Comparison of ENCODE assay signal across 1 cellular context in genomic region chr6:33161354-33162320, GRCh38.
TF ChIP-seq lines count a peak whose summit lies in the region.

No MANE protein-coding gene starts in this region.

TF ChIP-seq in GM12878, 131 proteins besides CTCF, POLR2A, EP300 and RAD21 (continued from another document):
- TF ChIP-seq IRF5 (IDR thresholded peaks at IDR 0.05; ENCODE audit: borderline replicate concordance), result no peak
- TF ChIP-seq E4F1 (IDR thresholded peaks at IDR 0.05; ENCODE audit: borderline replicate concordance, partially characterized antibody), result no peak
- TF ChIP-seq, protein P1, sequence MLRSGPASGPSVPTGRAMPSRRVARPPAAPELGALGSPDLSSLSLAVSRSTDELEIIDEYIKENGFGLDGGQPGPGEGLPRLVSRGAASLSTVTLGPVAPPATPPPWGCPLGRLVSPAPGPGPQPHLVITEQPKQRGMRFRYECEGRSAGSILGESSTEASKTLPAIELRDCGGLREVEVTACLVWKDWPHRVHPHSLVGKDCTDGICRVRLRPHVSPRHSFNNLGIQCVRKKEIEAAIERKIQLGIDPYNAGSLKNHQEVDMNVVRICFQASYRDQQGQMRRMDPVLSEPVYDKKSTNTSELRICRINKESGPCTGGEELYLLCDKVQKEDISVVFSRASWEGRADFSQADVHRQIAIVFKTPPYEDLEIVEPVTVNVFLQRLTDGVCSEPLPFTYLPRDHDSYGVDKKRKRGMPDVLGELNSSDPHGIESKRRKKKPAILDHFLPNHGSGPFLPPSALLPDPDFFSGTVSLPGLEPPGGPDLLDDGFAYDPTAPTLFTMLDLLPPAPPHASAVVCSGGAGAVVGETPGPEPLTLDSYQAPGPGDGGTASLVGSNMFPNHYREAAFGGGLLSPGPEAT (IDR thresholded peaks at IDR 0.05; ENCODE audit: low read depth), result no peak
- TF ChIP-seq SUZ12 (IDR thresholded peaks at IDR 0.05; ENCODE audit: unreplicated experiment), result no peak
